Comparison of ENCODE assay signal across 8 cellular contexts in the genomic region with DNA sequence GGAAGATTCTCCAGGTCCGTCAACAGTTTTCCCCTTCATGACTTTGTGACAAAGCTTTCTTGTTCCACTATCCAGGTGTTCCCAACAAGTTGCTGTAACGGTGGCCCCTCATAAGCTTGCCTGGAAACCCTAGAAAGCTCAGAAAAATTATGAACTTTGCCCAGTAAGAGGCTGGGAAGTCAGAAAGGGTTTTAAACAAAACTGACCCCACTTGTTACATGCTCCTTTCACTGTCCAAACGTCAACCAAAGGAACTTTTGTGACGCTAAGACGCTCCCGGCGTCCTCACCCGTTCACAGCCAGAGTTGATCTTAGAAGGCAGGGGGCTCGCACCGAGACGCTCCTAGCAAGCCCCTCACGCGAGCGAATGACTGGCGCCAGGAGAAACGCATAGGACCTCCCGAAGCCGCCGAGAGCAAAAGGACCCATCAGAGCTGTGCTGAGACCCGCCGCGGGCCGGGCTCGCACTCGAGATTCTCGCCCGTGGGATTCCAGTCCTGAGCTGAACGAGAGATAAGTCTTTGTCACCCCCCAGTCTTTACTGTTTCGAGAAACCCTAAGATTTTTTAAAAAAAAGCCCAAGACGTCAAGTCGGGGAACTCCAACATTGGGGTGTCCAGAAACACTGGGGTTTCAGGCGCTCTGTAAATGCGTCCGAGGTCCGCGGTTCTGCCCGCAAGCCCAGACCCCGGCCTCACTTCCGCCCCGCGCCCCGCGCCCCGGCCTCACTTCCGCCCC. TPM values are rescaled to one million over a fixed set of nuclear protein-coding genes. Genes with fewer than 3 reads are reported as not detected.
DNase-seq lines count a peak whose midpoint lies in the region; ATAC-seq and TF ChIP-seq lines count a peak whose summit lies in the region.

No MANE protein-coding gene starts in this region.

- CTCF ChIA-PET in activated naive CD4-positive, alpha-beta T cell treated with anti-CD3 and anti-CD28 coated beads for 36 hours (lab: Charles Lee) = interaction anchor here (0.6 to 1.4 kb wide), 2 partner anchors 35 to 70 kb away, joined by 3 to 5 read pairs; no protein-coding TSS in a partner anchor

- H3K4me1 ChIP-seq in heart right ventricle = peaks cover 3 to 30% (median 19%) of the 10 kb centered on the region in 9 donors
- peaks cover 16% of the 10 kb centered on the region for H3K4me1 ChIP-seq in psoas muscle

- peak overlapping the region; percentile 95 to 98 (median 96) for H3K4me3 Mint-ChIP-seq in IgD-negative memory B cell
- peak overlapping the region; percentile 96 for H3K4me3 Mint-ChIP-seq in activated naive CD4-positive, alpha-beta T cell treated with anti-CD3 and anti-CD28 coated beads for 36 hours

- H3K9me3 ChIP-seq in heart right ventricle = no peaks in the 10 kb centered on the region
- no peaks in the 10 kb centered on the region for H3K9me3 ChIP-seq in psoas muscle

- H3K36me3 Mint-ChIP-seq in IgD-negative memory B cell = no peaks in the 10 kb centered on the region
- H3K36me3 Mint-ChIP-seq in activated naive CD4-positive, alpha-beta T cell treated with anti-CD3 and anti-CD28 coated beads for 36 hours (ENCODE audit: low read depth) = peaks cover 43% of the 10 kb centered on the region

- H3K36me3 ChIP-seq in heart right ventricle (peaks cover 0 to 59% (median under 1%) of the 10 kb centered on the region in 9 donors), psoas muscle (ENCODE audit: insufficient read depth in 1 of 2, low read depth in 1 of 2) (peaks cover 0 to 41% of the 10 kb centered on the region in 2 donors)

- H3K4me1 Mint-ChIP-seq in IgD-negative memory B cell = peaks cover 13 to 22% (median 17%) of the 10 kb centered on the region in 3 donors
- peaks cover 35% of the 10 kb centered on the region for H3K4me1 Mint-ChIP-seq in activated naive CD4-positive, alpha-beta T cell treated with anti-CD3 and anti-CD28 coated beads for 36 hours (ENCODE audit: low read depth)

- WGBS in heart right ventricle, 2 donors = 6 to 7% methylated on average over 45 of the region's 45 CpGs
- 2 to 6% (median 5%) methylated on average over 43 to 45 of the region's 45 CpGs for WGBS in psoas muscle, 3 donors

- H3K27me3 ChIP-seq in heart right ventricle = no peaks in the 10 kb centered on the region
- no peaks in the 10 kb centered on the region for H3K27me3 ChIP-seq in psoas muscle (ENCODE audit: insufficient read depth in 3 of 3, low read length in 2 of 3)

- ATAC-seq in GM18873 (IDR thresholded peaks at IDR 0.05; ENCODE audit: low FRiP score, unreplicated experiment) = peak; percentile 0
- ATAC-seq in heart right ventricle = no peak
- ATAC-seq in psoas muscle = peak in 1 of 4 donors; percentile 3
- no peak for ATAC-seq in GM21786 (IDR thresholded peaks at IDR 0.05; ENCODE audit: unreplicated experiment)

- TF ChIP-seq CTCF in heart right ventricle (IDR thresholded peaks at IDR 0.05) = no peak
- TF ChIP-seq CTCF in psoas muscle (IDR thresholded peaks at IDR 0.05) = no peak

- no peaks in the 10 kb centered on the region for H3K9me3 Mint-ChIP-seq in IgD-negative memory B cell
- no peaks in the 10 kb centered on the region for H3K9me3 Mint-ChIP-seq in activated naive CD4-positive, alpha-beta T cell treated with anti-CD3 and anti-CD28 coated beads for 36 hours

- intact Hi-C loops in activated naive CD4-positive, alpha-beta T cell treated with anti-CD3 and anti-CD28 coated beads for 36 hours (cut with micrococcal nuclease) = loop anchor here (2.0 to 10.0 kb wide), 3 partner anchors 21 to 1117 kb away; partner anchors contain the start of genes DYNLT1 and EZR
- intact Hi-C loops in heart right ventricle (cut with DNase I) (loop anchor here in 6 of 10 donors (5.0 to 10.0 kb wide), 3 partner anchors 34 to 69 kb away; partner anchors contain the start of genes WTAP (in 4 of the 6) and SOD2 (in 3 of the 6)), psoas muscle (cut with DNase I) (no loop called here)

- H3K4me3 ChIP-seq in heart right ventricle (peak overlapping the region; percentile 82 to 100 (median 97)), psoas muscle (peak overlapping the region; percentile 99)

- H3K27ac ChIP-seq in heart right ventricle (peak overlapping the region; percentile 87 to 99 (median 97)), psoas muscle (peak overlapping the region; percentile 87)

- DNase-seq in AML-193 (lab: John Stamatoyannopoulos, UW) (peak; percentile 40 to 45), heart right ventricle (peak; percentile 15 to 33), psoas muscle (peak; percentile 38 to 67), COLO829 (ENCODE audit: low spot score) (no peak)
- DNase-seq in activated naive CD4-positive, alpha-beta T cell treated with anti-CD3 and anti-CD28 coated beads for 36 hours = no peak

- H3K27ac Mint-ChIP-seq in IgD-negative memory B cell = peak overlapping the region; percentile 97 to 99 (median 98)
- peak overlapping the region; percentile 96 for H3K27ac Mint-ChIP-seq in activated naive CD4-positive, alpha-beta T cell treated with anti-CD3 and anti-CD28 coated beads for 36 hours

- H3K27me3 Mint-ChIP-seq in IgD-negative memory B cell = no peaks in the 10 kb centered on the region
- no peaks in the 10 kb centered on the region for H3K27me3 Mint-ChIP-seq in activated naive CD4-positive, alpha-beta T cell treated with anti-CD3 and anti-CD28 coated beads for 36 hours (ENCODE audit: low read depth)

RNA-seq across cellular contexts. Expression of gene ACAT2, which starts 0.5 kb away (rescaled TPM):
- polyA plus RNA-seq in IgD-negative memory B cell = 23.6 TPM
- total RNA-seq in activated naive CD4-positive, alpha-beta T cell treated with anti-CD3 and anti-CD28 coated beads for 36 hours = 10 to 100 TPM; 84.9 to 92.4 TPM
- 1 to 10 TPM; 3.4 to 7.5 (median 5.8) TPM for total RNA-seq in heart right ventricle
- polyA plus RNA-seq in heart right ventricle = 10 to 100 TPM in 1 of 2 donors, 1 to 10 TPM in 1; 3.9 to 15.3 TPM
- 1 to 10 TPM; 2.1 to 3.0 (median 2.6) TPM for total RNA-seq in psoas muscle
- polyA plus RNA-seq in psoas muscle = 1 to 10 TPM; 1.8 to 3.0 (median 2.3) TPM

RNA-seq across cellular contexts. Expression of gene TCP1, which starts 28.1 kb away (rescaled TPM):
- polyA plus RNA-seq in IgD-negative memory B cell = 82.7 TPM
- 100 to 1,000 TPM; 420 to 425 TPM for total RNA-seq in activated naive CD4-positive, alpha-beta T cell treated with anti-CD3 and anti-CD28 coated beads for 36 hours
- 100 to 1,000 TPM; 124 to 176 (median 139) TPM for total RNA-seq in heart right ventricle
- 100 to 1,000 TPM in 1 of 2 donors, 10 to 100 TPM in 1; 71.7 to 156 TPM for polyA plus RNA-seq in heart right ventricle
- total RNA-seq in psoas muscle = 100 to 1,000 TPM; 156 to 228 (median 193) TPM
- 100 to 1,000 TPM; 153 to 307 (median 277) TPM for polyA plus RNA-seq in psoas muscle

RNA-seq across cellular contexts. Expression of gene MRPL18, which starts 29.0 kb away (rescaled TPM):
- 108 TPM for polyA plus RNA-seq in IgD-negative memory B cell
- total RNA-seq in activated naive CD4-positive, alpha-beta T cell treated with anti-CD3 and anti-CD28 coated beads for 36 hours = 10 to 100 TPM; 65.1 to 75.8 TPM
- 10 to 100 TPM; 53.9 to 70.8 (median 58.8) TPM for total RNA-seq in heart right ventricle
- polyA plus RNA-seq in heart right ventricle = 100 to 1,000 TPM; 116 to 131 TPM
- 10 to 100 TPM; 45.0 to 71.9 (median 60.1) TPM for total RNA-seq in psoas muscle
- 100 to 1,000 TPM in 2 of 3 donors, 10 to 100 TPM in 1; 98.7 to 149 (median 145) TPM for polyA plus RNA-seq in psoas muscle

RNA-seq across cellular contexts. Expression of gene WTAP, which starts 34.0 kb away (rescaled TPM):
- polyA plus RNA-seq in IgD-negative memory B cell (127 TPM), heart right ventricle (10 to 100 TPM; 47.8 to 50.4 TPM), psoas muscle (100 to 1,000 TPM; 131 to 284 (median 265) TPM)
- total RNA-seq in activated naive CD4-positive, alpha-beta T cell treated with anti-CD3 and anti-CD28 coated beads for 36 hours = 10 to 100 TPM; 87.5 to 91.6 TPM
- total RNA-seq in heart right ventricle (10 to 100 TPM; 44.4 to 70.1 (median 47.2) TPM), psoas muscle (100 to 1,000 TPM in 3 of 4 donors, 10 to 100 TPM in 1; 51.8 to 199 (median 107) TPM)

RNA-seq across cellular contexts. Expression of gene PNLDC1, which starts 38.8 kb away (rescaled TPM):
- 0.89 TPM for polyA plus RNA-seq in IgD-negative memory B cell
- total RNA-seq in activated naive CD4-positive, alpha-beta T cell treated with anti-CD3 and anti-CD28 coated beads for 36 hours = under 1 TPM in 1 of 2 experiments, not detected in 1; 0.40 TPM
- under 1 TPM in 4 of 10 donors, not detected in 6; 0.13 to 0.72 (median 0.25) TPM for total RNA-seq in heart right ventricle
- under 1 TPM; 0.09 to 0.29 TPM for polyA plus RNA-seq in heart right ventricle
- under 1 TPM in 2 of 4 donors, not detected in 2; 0.17 to 0.49 TPM for total RNA-seq in psoas muscle
- under 1 TPM; 0.09 to 0.25 (median 0.13) TPM for polyA plus RNA-seq in psoas muscle

Comparison
In these comparisons a context has a peak if more than half of its experiments do, and no peak if none do; other contexts are left out.
1. DNase-seq: peak in AML-193 (2 of 2), heart right ventricle (2 of 2) and psoas muscle (2 of 2); none in activated naive CD4-positive, alpha-beta T cell treated with anti-CD3 and anti-CD28 coated beads for 36 hours (single experiment) and COLO829 (single experiment).
2. RNA of gene ACAT2, which starts 0.5 kb away (total RNA-seq): 84.9 to 92.4 TPM in activated naive CD4-positive, alpha-beta T cell treated with anti-CD3 and anti-CD28 coated beads for 36 hours; 3.4 to 7.5 TPM in heart right ventricle and 2.1 to 3.0 TPM in psoas muscle; every median in the first group is over 10 times any median in the second.
3. intact Hi-C loops: an anchor here in activated naive CD4-positive, alpha-beta T cell treated with anti-CD3 and anti-CD28 coated beads for 36 hours (2.0 to 10.0 kb wide) and heart right ventricle (5.0 to 10.0 kb wide); none called in psoas muscle.